ENCODE assay signal across 15 cellular contexts in genomic region chr6:113774122-113774835, GRCh38.
DNase-seq lines count a peak whose midpoint lies in the region; ATAC-seq and TF ChIP-seq lines count a peak whose summit lies in the region.
"Had no signal": no experiment of that assay in that cellular context is flagged by ENCODE, and none has a peak within 500 bp of the region (broad histone marks: within the 10 kb centered on the region; RNA-seq: fewer than 3 reads in every experiment).

No MANE protein-coding gene starts in this region.

- POLR2A ChIA-PET in Caco-2 (lab: Charles Lee), result no interaction called here

- H3K27me3 ChIP-seq in Caco-2 (replicated peaks; ENCODE audit: control insufficient read depth, insufficient read depth, low read length), result no peaks in the 10 kb centered on the region
- H3K27me3 ChIP-seq: ovary, Peyer's patch had no signal

- TF ChIP-seq CTCF in Caco-2 (IDR thresholded peaks at IDR 0.05; ENCODE audit: insufficient read depth in 1 of 2, low read depth in 1 of 2, low read length in 1 of 2, severe bottlenecking in 1 of 2, unreplicated experiment in 1 of 2) (no peak), NB4 (IDR thresholded peaks at IDR 0.05; ENCODE audit: low read depth, low read length) (no peak), chondrocyte (IDR thresholded peaks at IDR 0.05) (no peak), type B pancreatic cell (conservative IDR thresholded peaks at IDR 0.05) (no peak)

- no peaks in the 10 kb centered on the region for H3K9me3 Mint-ChIP-seq in Caco-2 (ENCODE audit: unreplicated experiment)
- H3K9me3 Mint-ChIP-seq in chondrocyte (ENCODE audit: low read depth), result no peaks in the 10 kb centered on the region
- no peaks in the 10 kb centered on the region for H3K9me3 Mint-ChIP-seq in naive B cell
- H3K9me3 Mint-ChIP-seq in type B pancreatic cell, result no peaks in the 10 kb centered on the region
- H3K9me3 Mint-ChIP-seq: activated T-cell treated with anti-CD3 and anti-CD28 coated beads, Interleukin-2, amount 50 U/mL, for 24 hours had no signal

- intact Hi-C loops in Caco-2 (cut with micrococcal nuclease; ENCODE audit: unreplicated experiment), result no loop called here

- peaks cover 38% of the 10 kb centered on the region for H3K4me1 ChIP-seq in Caco-2
- H3K4me1 ChIP-seq: Peyer's patch had no signal

- H3K4me1 Mint-ChIP-seq in Caco-2 (ENCODE audit: low read depth, unreplicated experiment) (peaks cover 28% of the 10 kb centered on the region), chondrocyte (ENCODE audit: low read depth) (peaks cover 14% of the 10 kb centered on the region), naive B cell (peaks cover 0 to 5% (median 4%) of the 10 kb centered on the region in 3 donors), type B pancreatic cell (ENCODE audit: unreplicated experiment) (peaks cover 24% of the 10 kb centered on the region)

- ATAC-seq in naive B cell (ENCODE audit: low read depth in 2 of 2) (peak; percentile 41 to 64), HG02571 (IDR thresholded peaks at IDR 0.05; ENCODE audit: unreplicated experiment) (no peak)
- ATAC-seq: left lobe of liver had no signal

- no peaks in the 10 kb centered on the region for H3K27me3 Mint-ChIP-seq in Caco-2 (ENCODE audit: insufficient read depth, unreplicated experiment)
- no peaks in the 10 kb centered on the region for H3K27me3 Mint-ChIP-seq in chondrocyte (ENCODE audit: low read depth)
- no peaks in the 10 kb centered on the region for H3K27me3 Mint-ChIP-seq in naive B cell
- H3K27me3 Mint-ChIP-seq in type B pancreatic cell, result no peaks in the 10 kb centered on the region

- H3K36me3 Mint-ChIP-seq in Caco-2 (ENCODE audit: insufficient read depth, unreplicated experiment) (peaks cover 5% of the 10 kb centered on the region), chondrocyte (ENCODE audit: low read depth) (no peaks in the 10 kb centered on the region), naive B cell (no peaks in the 10 kb centered on the region), type B pancreatic cell (no peaks in the 10 kb centered on the region)

- BruUV-seq in Caco-2 (replicated peaks; lab: Mats Ljungman, UMichigan), result no TSS peak

- H3K4me3 Mint-ChIP-seq in Caco-2 (ENCODE audit: unreplicated experiment) (no peak overlapping the region), chondrocyte (ENCODE audit: unreplicated experiment) (no peak overlapping the region), naive B cell (no peak overlapping the region), type B pancreatic cell (no peak overlapping the region)
- H3K4me3 Mint-ChIP-seq: activated T-cell treated with anti-CD3 and anti-CD28 coated beads, Interleukin-2, amount 50 U/mL, for 24 hours had no signal

- H3K36me3 ChIP-seq in Caco-2 (ENCODE audit: control insufficient read depth, insufficient read depth, low read length), result no peaks in the 10 kb centered on the region
- H3K36me3 ChIP-seq: ovary, Peyer's patch, WERI-Rb-1 had no signal

- H3K9me3 ChIP-seq in Caco-2, result no peaks in the 10 kb centered on the region
- H3K9me3 ChIP-seq: ovary, Peyer's patch had no signal

- H3K27ac Mint-ChIP-seq in Caco-2 (ENCODE audit: unreplicated experiment) (peak overlapping the region; percentile 5), chondrocyte (ENCODE audit: unreplicated experiment) (peak overlapping the region; percentile 1), naive B cell (peak overlapping the region in 2 of 6 donors; percentile 4 to 12), type B pancreatic cell (no peak overlapping the region)
- H3K27ac Mint-ChIP-seq: activated T-cell treated with anti-CD3 and anti-CD28 coated beads, Interleukin-2, amount 50 U/mL, for 24 hours had no signal

- no peak for TF ChIP-seq POLR2A in NB4 (IDR thresholded peaks at IDR 0.05; ENCODE audit: extremely low read depth, insufficient read length)

- H3K4me3 ChIP-seq in Caco-2 (ENCODE audit: low read depth, low read length), result no peak overlapping the region
- H3K4me3 ChIP-seq in NB4 (ENCODE audit: low read depth, low read length), result no peak overlapping the region
- H3K4me3 ChIP-seq: ovary, Peyer's patch had no signal

- DNase-seq in Caco-2 (peak in 1 of 2 experiments; percentile 13), NB4 (ENCODE audit: low read depth) (peak; percentile 76), chondrocyte (ENCODE audit: low spot score) (no peak), naive B cell (no peak), NCI-H187 (lab: John Stamatoyannopoulos, UW) (no peak), type B pancreatic cell (ENCODE audit: extremely low spot score, unreplicated experiment) (no peak)
- no peak for DNase-seq in stimulated activated CD4-positive, alpha-beta T cell treated with anti-CD3 and anti-CD28 coated beads, Interleukin-4, amount 100 ng/mL, for 4 hours
- DNase-seq: activated T-cell treated with anti-CD3 and anti-CD28 coated beads, Interleukin-2, amount 50 U/mL, for 24 hours; Calu3; ovary; Peyer's patch; stimulated activated CD4-positive, alpha-beta T cell treated with anti-CD3 and anti-CD28 coated beads, Interleukin-2, amount 100 ng/mL, for 48 hours; WERI-Rb-1 had no signal

- CTCF ChIA-PET in Caco-2 (lab: Charles Lee), result no interaction called here
